24 cellular contexts compared by ENCODE assay signal in genomic region chr10:37737336-37737735, GRCh38.
"Had no signal": no experiment of that assay in that cellular context is flagged by ENCODE, and none has a peak within 500 bp of the region (broad histone marks: within the 10 kb centered on the region; RNA-seq: fewer than 3 reads in every experiment).

No MANE protein-coding gene starts in this region.

- ATAC-seq: effector memory CD8-positive, alpha-beta T cell; esophagus mucosa; foreskin keratinocyte; gastrocnemius medialis; gastroesophageal sphincter; heart right ventricle had no signal

- H3K4me1 ChIP-seq: colonic mucosa, esophagus muscularis mucosa, esophagus squamous epithelium, foreskin keratinocyte, gastrocnemius medialis, gastroesophageal sphincter, heart left ventricle, heart right ventricle had no signal

- H3K36me3 ChIP-seq: colonic mucosa, esophagus muscularis mucosa, esophagus squamous epithelium, gastrocnemius medialis, gastroesophageal sphincter, heart left ventricle, heart right ventricle had no signal

- H3K4me3 ChIP-seq: colonic mucosa, coronary artery, dorsolateral prefrontal cortex, esophagus muscularis mucosa, esophagus squamous epithelium, gastrocnemius medialis, gastroesophageal sphincter, heart left ventricle, heart right ventricle had no signal

- H3K27me3 ChIP-seq: colonic mucosa, esophagus squamous epithelium, foreskin keratinocyte, gastrocnemius medialis had no signal

- H3K27ac ChIP-seq: colonic mucosa, coronary artery, dorsolateral prefrontal cortex, epithelial cell of prostate, esophagus muscularis mucosa, esophagus squamous epithelium, foreskin keratinocyte, gastrocnemius medialis, gastroesophageal sphincter, heart left ventricle, heart right ventricle had no signal

- DNase-seq: colonic mucosa; cortex of kidney; dermis blood vessel endothelial cell; dorsolateral prefrontal cortex; effector CD4-positive, alpha-beta T cell; effector CD8-positive, alpha-beta T cell; effector memory CD4-positive, alpha-beta T cell; effector memory CD8-positive, alpha-beta T cell; endodermal cell; erythroblast; esophagus squamous epithelium; foreskin fibroblast; foreskin keratinocyte; foreskin melanocyte; gastrocnemius medialis; glutamatergic neuron; head of caudate nucleus; heart left ventricle; heart right ventricle had no signal

- H3K9me3 ChIP-seq: colonic mucosa, esophagus muscularis mucosa, gastrocnemius medialis, heart right ventricle had no signal
